In genomic region chr12:106331594-106331993, GRCh38 we compare ENCODE assay signal across 19 cellular contexts. TPM values are rescaled to one million over a fixed set of nuclear protein-coding genes. Genes with fewer than 3 reads are reported as not detected.
DNase-seq lines count a peak whose midpoint lies in the region; ATAC-seq and TF ChIP-seq lines count a peak whose summit lies in the region.
"Had no signal": no experiment of that assay in that cellular context is flagged by ENCODE, and none has a peak within 500 bp of the region (broad histone marks: within the 10 kb centered on the region; RNA-seq: fewer than 3 reads in every experiment).

No MANE protein-coding gene starts in this region.

- H3K9me3 ChIP-seq in left ventricle myocardium inferior (replicated peaks), result no peaks in the 10 kb centered on the region
- no peaks in the 10 kb centered on the region for H3K9me3 ChIP-seq in osteoblast (ENCODE audit: low read depth, low read length)
- H3K9me3 ChIP-seq in WERI-Rb-1 (ENCODE audit: severe bottlenecking), result no peaks in the 10 kb centered on the region
- H3K9me3 ChIP-seq: A549, MG63 had no signal

- H3K27me3 ChIP-seq in left ventricle myocardium inferior (ENCODE audit: low read depth), result no peaks in the 10 kb centered on the region
- H3K27me3 ChIP-seq in osteoblast (ENCODE audit: insufficient read depth, low read length), result no peaks in the 10 kb centered on the region
- no peaks in the 10 kb centered on the region for H3K27me3 ChIP-seq in WERI-Rb-1 (ENCODE audit: insufficient read depth, low read depth, severe bottlenecking)
- H3K27me3 ChIP-seq: MG63 had no signal

- H3K36me3 ChIP-seq in left ventricle myocardium inferior, result peaks cover 96% of the 10 kb centered on the region
- H3K36me3 ChIP-seq in osteoblast (ENCODE audit: insufficient read depth, low read length), result no peaks in the 10 kb centered on the region
- H3K36me3 ChIP-seq in WERI-Rb-1, result no peaks in the 10 kb centered on the region
- H3K36me3 ChIP-seq: MG63 had no signal

- DNase-seq in left ventricle myocardium inferior (no peak), Right ventricle myocardium superior (no peak), NCI-H69 (lab: John Stamatoyannopoulos, UW) (peak; percentile 79), iPS-NIHi7 (ENCODE audit: extremely low spot score) (peak; percentile 14), osteoblast (ENCODE audit: insufficient read length, low spot score, missing footprints) (no peak), T-helper 2 cell (no peak), WERI-Rb-1 (no peak)
- DNase-seq: DMS79, GDM1, GM23248, MG63, NCI-H1105 treated with DMSO at 0.1 percent for 48 hours, NCI-H1930, NCI-H345, NCI-H774, SHP77 had no signal

- H2AFZ ChIP-seq in osteoblast (ENCODE audit: low read length), result no peak overlapping the region
- H2AFZ ChIP-seq: GM23248 had no signal

- no peak overlapping the region for H3K4me3 ChIP-seq in left ventricle myocardium inferior
- H3K4me3 ChIP-seq in osteoblast (ENCODE audit: insufficient read depth, low read length), result no peak overlapping the region
- no peak overlapping the region for H3K4me3 ChIP-seq in WERI-Rb-1 (ENCODE audit: low read depth, low read length)
- H3K4me3 ChIP-seq: A549, GM23248, MG63 had no signal

- no peak overlapping the region for H3K4me2 ChIP-seq in osteoblast (ENCODE audit: insufficient read depth, low read length)
- H3K4me2 ChIP-seq: A549, KMS-11 had no signal

- no peaks in the 10 kb centered on the region for H4K20me1 ChIP-seq in osteoblast (ENCODE audit: insufficient read depth, low read length)

- TF ChIP-seq CTCF in left ventricle myocardium inferior (IDR thresholded peaks at IDR 0.05; ENCODE audit: borderline replicate concordance) (no peak), osteoblast (IDR thresholded peaks at IDR 0.05; ENCODE audit: extremely low read depth, low read depth, low read length) (no peak), WERI-Rb-1 (IDR thresholded peaks at IDR 0.05; ENCODE audit: low read depth, low read length) (no peak)

- intact Hi-C loops in left ventricle myocardium inferior (cut with micrococcal nuclease) (no loop called here), Right ventricle myocardium superior (cut with DNase I) (no loop called here)

- no peak for ATAC-seq in Right ventricle myocardium superior (ENCODE audit: poor library complexity)
- ATAC-seq: A549, SK-N-SH treated with all-trans-retinoic acid at 6 μM for 48 hours had no signal

- peaks cover 65% of the 10 kb centered on the region for H3K4me1 ChIP-seq in left ventricle myocardium inferior
- no peaks in the 10 kb centered on the region for H3K4me1 ChIP-seq in osteoblast (ENCODE audit: insufficient read depth, low read length)

- H3K27ac ChIP-seq in left ventricle myocardium inferior (replicated peaks) (peak overlapping the region; percentile 34), osteoblast (ENCODE audit: low read depth, low read length) (no peak overlapping the region), WERI-Rb-1 (no peak overlapping the region)
- H3K27ac ChIP-seq: A549, GM23248, KMS-11 had no signal

- H3K79me2 ChIP-seq in osteoblast (ENCODE audit: insufficient read depth, low read length), result no peaks in the 10 kb centered on the region

RNA-seq across cellular contexts. Expression of gene POLR3B, which starts 26.0 kb away (rescaled TPM):
- total RNA-seq in left ventricle myocardium inferior (8.5 TPM), Right ventricle myocardium superior (7.1 TPM), osteoblast (11.9 and 13.8 TPM in 2 replicates)

RNA-seq across cellular contexts. Expression of gene TCP11L2, which starts 29.1 kb away (rescaled TPM):
- total RNA-seq in left ventricle myocardium inferior (126 TPM), Right ventricle myocardium superior (122 TPM), osteoblast (104 and 109 TPM in 2 replicates)

Comparison
In these comparisons a context has a peak if more than half of its experiments do, and no peak if none do; other contexts are left out.
1. DNase-seq: peak in NCI-H69 (single experiment) and iPS-NIHi7 (single experiment); none in left ventricle myocardium inferior (single experiment), Right ventricle myocardium superior (single experiment), osteoblast (single experiment), T-helper 2 cell (0 of 5) and WERI-Rb-1 (single experiment).